27 cellular contexts compared by ENCODE assay signal in the genomic region with DNA sequence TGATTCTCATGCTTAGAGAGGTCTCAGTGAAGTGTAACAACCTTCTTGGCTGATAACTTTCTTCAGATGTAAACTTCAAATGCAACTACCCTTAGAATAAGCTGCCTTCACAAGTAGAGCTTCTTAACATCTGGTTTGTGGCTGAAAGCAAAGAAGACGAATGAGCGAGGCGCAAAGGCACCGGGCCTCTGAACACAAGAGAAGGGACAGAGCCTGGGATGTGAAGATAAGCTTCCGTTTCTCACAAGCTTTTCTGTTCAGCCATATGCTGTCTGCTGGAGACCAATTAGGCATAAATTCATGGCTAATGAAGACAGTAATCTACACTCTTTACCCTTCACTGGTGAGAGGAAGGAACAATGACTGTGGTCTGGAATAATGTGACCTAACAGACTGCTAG.
DNase-seq lines count a peak whose midpoint lies in the region; ATAC-seq and TF ChIP-seq lines count a peak whose summit lies in the region.
"Had no signal": no experiment of that assay in that cellular context is flagged by ENCODE, and none has a peak within 500 bp of the region (broad histone marks: within the 10 kb centered on the region; RNA-seq: fewer than 3 reads in every experiment).

No MANE protein-coding gene starts in this region.

- no peaks in the 10 kb centered on the region for H3K9me2 ChIP-seq in GM23338 (ENCODE audit: insufficient read depth)

- no peaks in the 10 kb centered on the region for H3K9me3 ChIP-seq in endodermal cell (ENCODE audit: control insufficient read depth, low read length)
- H3K9me3 ChIP-seq in neuronal stem cell (replicated peaks in 1 of 2; ENCODE audit: control insufficient read depth in 2 of 2, insufficient read depth in 1 of 2, low read depth in 1 of 2, low read length in 2 of 2), result no peaks in the 10 kb centered on the region
- H3K9me3 ChIP-seq in CD8-positive, alpha-beta T cell (ENCODE audit: low read length), result no peaks in the 10 kb centered on the region
- H3K9me3 ChIP-seq: upper lobe of left lung had no signal

- H3K9ac ChIP-seq in endodermal cell (ENCODE audit: extremely low read depth, low read length, poor library complexity, severe bottlenecking) (no peak overlapping the region), neuronal stem cell (ENCODE audit: low read depth, low read length, poor library complexity) (no peak overlapping the region)
- H3K9ac ChIP-seq: parathyroid adenoma had no signal

- H3K4me2 ChIP-seq in GM23338, result no peak overlapping the region
- no peak overlapping the region for H3K4me2 ChIP-seq in neuronal stem cell (ENCODE audit: insufficient read depth, low read length, poor library complexity, severe bottlenecking)

- H3K27ac Mint-ChIP-seq in GM23338 (no peak overlapping the region), endodermal cell (no peak overlapping the region)
- no peak overlapping the region for H3K27ac Mint-ChIP-seq in CD8-positive, alpha-beta T cell
- H3K27ac Mint-ChIP-seq: dendritic cell treated with granulocyte-macrophage colony-stimulating factor and Interleukin-4, amounts not matched to agents 40 ng/mL and 50 ng/mL, for 4 days; nephron; stimulated activated memory B cell treated with anti-CD40 and anti-IgM and Interleukin-4, amounts not matched to agents 10 μg/mL and 1 μg/mL and 100 μg/mL, for 72 hours; T-helper 17 cell had no signal

- H3K27me3 Mint-ChIP-seq in GM23338 (ENCODE audit: insufficient read depth, low read depth, poor library complexity), result no peaks in the 10 kb centered on the region
- no peaks in the 10 kb centered on the region for H3K27me3 Mint-ChIP-seq in endodermal cell (ENCODE audit: insufficient read depth)
- H3K27me3 Mint-ChIP-seq in CD8-positive, alpha-beta T cell (ENCODE audit: low read depth), result no peaks in the 10 kb centered on the region
- H3K27me3 Mint-ChIP-seq: dendritic cell treated with granulocyte-macrophage colony-stimulating factor and Interleukin-4, amounts not matched to agents 40 ng/mL and 50 ng/mL, for 4 days; stimulated activated memory B cell treated with anti-CD40 and anti-IgM and Interleukin-4, amounts not matched to agents 10 μg/mL and 1 μg/mL and 100 μg/mL, for 72 hours; T-helper 17 cell had no signal

- H3K36me3 Mint-ChIP-seq in GM23338 (ENCODE audit: low read depth) (no peaks in the 10 kb centered on the region), endodermal cell (ENCODE audit: low read depth) (no peaks in the 10 kb centered on the region)
- no peaks in the 10 kb centered on the region for H3K36me3 Mint-ChIP-seq in CD8-positive, alpha-beta T cell
- H3K36me3 Mint-ChIP-seq: stimulated activated memory B cell treated with anti-CD40 and anti-IgM and Interleukin-4, amounts not matched to agents 10 μg/mL and 1 μg/mL and 100 μg/mL, for 72 hours had no signal

- POLR2A ChIA-PET in CD8-positive, alpha-beta T cell (lab: Charles Lee), result no interaction called here

- H3K18ac ChIP-seq in neuronal stem cell (ENCODE audit: low read length), result no peak overlapping the region

- no peak for DNase-seq in GM23338 (ENCODE audit: low spot score)
- DNase-seq in OCI-M1 (lab: John Stamatoyannopoulos, UW), result peak; percentile 90
- peak; percentile 45 for DNase-seq in endodermal cell
- no peak for DNase-seq in neuronal stem cell (ENCODE audit: low spot score)
- DNase-seq in CD8-positive, alpha-beta T cell, result no peak
- DNase-seq in anterior cingulate cortex (lab: John Stamatoyannopoulos, UW), result no peak
- DNase-seq: activated CD4-positive, alpha-beta T cell treated with anti-CD3 and anti-CD28 coated beads for 4 hours; activated gamma-delta T cell; activated T-cell treated with anti-CD3 and anti-CD28 coated beads, Interleukin-2, amount 50 U/mL, for 1 hour; C1 segment of cervical spinal cord; central memory CD4-positive, alpha-beta T cell; IMR-90; NCI-H1092 treated with DMSO at 0.1 percent for 48 hours; NCI-H187; NCI-H526 treated with DMSO at 0.1 percent for 48 hours; RPMI8226; stimulated activated CD4-positive, alpha-beta T cell treated with anti-CD3 and anti-CD28 coated beads, Interleukin-12 subunit alpha, Interleukin-12 subunit beta, amount 100 ng/mL, for 4 hours; stimulated activated CD4-positive, alpha-beta T cell treated with anti-CD3 and anti-CD28 coated beads, Interleukin-4, amount 100 ng/mL, for 4 hours; T-helper 17 cell; upper lobe of left lung had no signal

- H3K23ac ChIP-seq in neuronal stem cell (ENCODE audit: low read depth, low read length, poor library complexity), result no peak overlapping the region

- H3K79me2 ChIP-seq in GM23338 (replicated peaks; ENCODE audit: insufficient read depth), result no peaks in the 10 kb centered on the region
- H3K79me2 ChIP-seq: parathyroid adenoma had no signal

- H3K9me3 Mint-ChIP-seq in GM23338, result no peaks in the 10 kb centered on the region
- no peaks in the 10 kb centered on the region for H3K9me3 Mint-ChIP-seq in endodermal cell
- no peaks in the 10 kb centered on the region for H3K9me3 Mint-ChIP-seq in CD8-positive, alpha-beta T cell
- H3K9me3 Mint-ChIP-seq: dendritic cell treated with granulocyte-macrophage colony-stimulating factor and Interleukin-4, amounts not matched to agents 40 ng/mL and 50 ng/mL, for 4 days; nephron had no signal

- H3K27me3 ChIP-seq in GM23338 (ENCODE audit: insufficient read depth) (no peaks in the 10 kb centered on the region), endodermal cell (ENCODE audit: control insufficient read depth, insufficient read depth, low read length, poor library complexity, severe bottlenecking) (no peaks in the 10 kb centered on the region), neuronal stem cell (ENCODE audit: control insufficient read depth in 3 of 3, insufficient read depth in 3 of 3, low read depth in 1 of 3, low read length in 3 of 3) (no peaks in the 10 kb centered on the region)
- H3K27me3 ChIP-seq in CD8-positive, alpha-beta T cell (ENCODE audit: insufficient read depth, low read length), result no peaks in the 10 kb centered on the region
- H3K27me3 ChIP-seq: upper lobe of left lung had no signal

- H2BK15ac ChIP-seq in neuronal stem cell (ENCODE audit: low read length), result no peak overlapping the region

- H3F3A ChIP-seq in GM23338 (replicated peaks; ENCODE audit: low read depth), result no peaks in the 10 kb centered on the region

- no peak overlapping the region for H2BK5ac ChIP-seq in neuronal stem cell (ENCODE audit: low read length)

- TF ChIP-seq CTCF in GM23338 (conservative IDR thresholded peaks at IDR 0.05; ENCODE audit: low read depth in 2 of 2) (no peak), endodermal cell (conservative IDR thresholded peaks at IDR 0.05) (no peak)
- no peak for TF ChIP-seq CTCF in CD8-positive, alpha-beta T cell (IDR thresholded peaks at IDR 0.05)

- 89 to 92% methylated on average over 5 of the region's 5 CpGs for WGBS in endodermal cell (ENCODE audit: insufficient coverage in 1 of 2, insufficient read length in 1 of 2), 2 experiments
- no CpG with 5 or more reads among the region's 5 CpGs for WGBS in neuronal stem cell (ENCODE audit: extremely low coverage in 2 of 2, insufficient read length in 2 of 2, insufficient replicate concordance in 1 of 2), 2 donors

- no peak overlapping the region for H3K14ac ChIP-seq in neuronal stem cell (ENCODE audit: low read length)

- intact Hi-C loops in CD8-positive, alpha-beta T cell (cut with DNase I, micrococcal nuclease), result no loop called here

- CTCF ChIA-PET in CD8-positive, alpha-beta T cell (lab: Charles Lee), result no interaction called here

- peak overlapping the region; percentile 64; the same call in 1 of the 2 replicates for H2AFZ ChIP-seq in GM23338
- peak overlapping the region; percentile 59 for H2AFZ ChIP-seq in neuronal stem cell (ENCODE audit: low read length)
- H2AFZ ChIP-seq: parathyroid adenoma had no signal

- no peak overlapping the region for H2AK5ac ChIP-seq in neuronal stem cell (ENCODE audit: low read depth, low read length)

- no peak overlapping the region for H2BK12ac ChIP-seq in neuronal stem cell (ENCODE audit: low read length)

- no peaks in the 10 kb centered on the region for H4K20me1 ChIP-seq in GM23338 (replicated peaks; ENCODE audit: insufficient read depth)

- H3K4me1 ChIP-seq in GM23338 (ENCODE audit: insufficient read depth) (no peaks in the 10 kb centered on the region), endodermal cell (ENCODE audit: control insufficient read depth, insufficient read depth, low read length) (no peaks in the 10 kb centered on the region), neuronal stem cell (ENCODE audit: control insufficient read depth in 2 of 2, insufficient read depth in 1 of 2, low read depth in 1 of 2, low read length in 2 of 2) (no peaks in the 10 kb centered on the region)
- no peaks in the 10 kb centered on the region for H3K4me1 ChIP-seq in CD8-positive, alpha-beta T cell (ENCODE audit: insufficient read depth, low read length)
- H3K4me1 ChIP-seq: parathyroid adenoma, upper lobe of left lung had no signal

- ATAC-seq in GM23338 (no peak), GM18498 (IDR thresholded peaks at IDR 0.05; ENCODE audit: unreplicated experiment) (no peak)
- no peak for ATAC-seq in CD8-positive, alpha-beta T cell
- ATAC-seq: right cardiac atrium; stimulated activated memory B cell treated with anti-CD40 and anti-IgM and Interleukin-4, amounts not matched to agents 10 μg/mL and 1 μg/mL and 100 μg/mL, for 72 hours; T-helper 17 cell had no signal

- H4K8ac ChIP-seq in neuronal stem cell (ENCODE audit: low read depth, low read length), result no peak overlapping the region

- no peak overlapping the region for H4K91ac ChIP-seq in neuronal stem cell (ENCODE audit: low read depth, low read length, poor library complexity)

- H3K27ac ChIP-seq in GM23338 (ENCODE audit: low read depth), result no peak overlapping the region
- H3K27ac ChIP-seq in endodermal cell (ENCODE audit: low read depth, low read length), result no peak overlapping the region
- no peak overlapping the region for H3K27ac ChIP-seq in neuronal stem cell (replicated peaks; ENCODE audit: low read length)
- no peak overlapping the region for H3K27ac ChIP-seq in CD8-positive, alpha-beta T cell (ENCODE audit: low read depth, low read length)
- H3K27ac ChIP-seq: parathyroid adenoma, SK-N-MC, upper lobe of left lung had no signal

- H3K4me3 Mint-ChIP-seq in GM23338 (no peak overlapping the region), endodermal cell (no peak overlapping the region)
- H3K4me3 Mint-ChIP-seq in CD8-positive, alpha-beta T cell, result no peak overlapping the region
- H3K4me3 Mint-ChIP-seq: dendritic cell treated with granulocyte-macrophage colony-stimulating factor and Interleukin-4, amounts not matched to agents 40 ng/mL and 50 ng/mL, for 4 days; nephron; stimulated activated memory B cell treated with anti-CD40 and anti-IgM and Interleukin-4, amounts not matched to agents 10 μg/mL and 1 μg/mL and 100 μg/mL, for 72 hours; T-helper 17 cell had no signal

- no peak overlapping the region for H3K4ac ChIP-seq in neuronal stem cell (ENCODE audit: low read length)

- H3K4me1 Mint-ChIP-seq in GM23338, result no peaks in the 10 kb centered on the region
- H3K4me1 Mint-ChIP-seq in endodermal cell, result no peaks in the 10 kb centered on the region
- no peaks in the 10 kb centered on the region for H3K4me1 Mint-ChIP-seq in CD8-positive, alpha-beta T cell (ENCODE audit: low read depth)
- H3K4me1 Mint-ChIP-seq: nephron; stimulated activated memory B cell treated with anti-CD40 and anti-IgM and Interleukin-4, amounts not matched to agents 10 μg/mL and 1 μg/mL and 100 μg/mL, for 72 hours; T-helper 17 cell had no signal

- no peaks in the 10 kb centered on the region for H3K79me1 ChIP-seq in neuronal stem cell (ENCODE audit: low read depth, low read length)

- no peak overlapping the region for H3K4me3 ChIP-seq in GM23338
- no peak overlapping the region for H3K4me3 ChIP-seq in endodermal cell (ENCODE audit: low read length)
- H3K4me3 ChIP-seq in neuronal stem cell (ENCODE audit: low read length in 2 of 2), result no peak overlapping the region
- H3K4me3 ChIP-seq in CD8-positive, alpha-beta T cell (ENCODE audit: low read depth, low read length), result no peak overlapping the region
- H3K4me3 ChIP-seq: SK-N-MC, upper lobe of left lung had no signal

- no peak overlapping the region for H2BK120ac ChIP-seq in neuronal stem cell (ENCODE audit: low read depth, low read length)

- H3K36me3 ChIP-seq in GM23338 (ENCODE audit: insufficient read depth) (no peaks in the 10 kb centered on the region), endodermal cell (ENCODE audit: control insufficient read depth, insufficient read depth, low read length) (no peaks in the 10 kb centered on the region), neuronal stem cell (replicated peaks in 1 of 2; ENCODE audit: control insufficient read depth in 2 of 2, insufficient read depth in 2 of 2, low read length in 2 of 2) (no peaks in the 10 kb centered on the region)
- no peaks in the 10 kb centered on the region for H3K36me3 ChIP-seq in CD8-positive, alpha-beta T cell (ENCODE audit: insufficient read depth, low read length)
- H3K36me3 ChIP-seq: upper lobe of left lung had no signal

Comparison
In these comparisons a context has a peak if more than half of its experiments do, and no peak if none do; other contexts are left out.
1. DNase-seq: peak in OCI-M1 (single experiment) and endodermal cell (single experiment); none in GM23338 (single experiment), neuronal stem cell (single experiment), CD8-positive, alpha-beta T cell (0 of 7) and anterior cingulate cortex (0 of 58).